ENCODE assay signal across 1 cellular context in the genomic region with DNA sequence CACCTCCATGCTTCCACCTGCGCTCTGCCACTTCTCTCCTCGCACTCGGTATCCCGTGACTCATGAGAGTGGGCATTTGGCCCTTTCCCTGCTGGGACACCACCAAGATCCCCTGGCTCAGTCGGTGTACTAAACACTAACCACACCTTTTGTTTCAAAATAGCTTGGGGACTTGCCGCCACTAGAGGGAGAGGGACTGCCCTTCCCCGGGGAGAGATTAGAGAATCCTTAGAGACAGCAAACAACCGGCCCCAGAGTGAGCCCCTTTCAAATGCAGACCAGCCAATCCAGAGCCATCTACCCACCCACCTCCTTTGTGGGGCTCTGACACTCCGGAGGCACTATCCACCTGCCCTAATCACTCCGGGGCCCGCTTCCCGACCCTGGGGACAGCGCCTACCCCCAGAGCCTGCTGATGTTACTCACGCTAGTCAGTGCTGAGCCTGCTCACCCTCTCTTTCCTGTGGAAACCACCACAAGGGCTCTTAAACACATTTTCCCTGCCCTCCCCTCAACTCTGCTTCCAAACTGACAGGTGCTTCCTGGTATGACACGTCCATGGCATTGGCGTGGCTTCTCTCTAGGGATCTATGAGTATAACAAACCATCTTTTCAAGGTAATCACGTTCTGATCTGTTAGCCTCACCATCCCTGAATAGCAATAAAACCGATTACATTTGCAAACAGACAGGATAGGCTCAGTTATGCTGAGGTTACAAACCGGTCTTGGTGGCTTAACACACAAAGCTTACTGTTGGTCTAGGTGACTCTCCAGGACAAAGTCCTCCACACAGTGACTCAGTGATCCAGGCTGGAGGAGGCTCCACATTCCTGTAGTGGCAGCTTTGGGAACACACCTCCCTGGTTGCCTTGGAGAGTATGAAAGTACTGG.
TF ChIP-seq lines count a peak whose summit lies in the region.

No MANE protein-coding gene starts in this region.

TF ChIP-seq in HepG2, 621 proteins besides CTCF, POLR2A, EP300 and RAD21 (continued from another document and continues in another):
- TF ChIP-seq, protein P1, sequence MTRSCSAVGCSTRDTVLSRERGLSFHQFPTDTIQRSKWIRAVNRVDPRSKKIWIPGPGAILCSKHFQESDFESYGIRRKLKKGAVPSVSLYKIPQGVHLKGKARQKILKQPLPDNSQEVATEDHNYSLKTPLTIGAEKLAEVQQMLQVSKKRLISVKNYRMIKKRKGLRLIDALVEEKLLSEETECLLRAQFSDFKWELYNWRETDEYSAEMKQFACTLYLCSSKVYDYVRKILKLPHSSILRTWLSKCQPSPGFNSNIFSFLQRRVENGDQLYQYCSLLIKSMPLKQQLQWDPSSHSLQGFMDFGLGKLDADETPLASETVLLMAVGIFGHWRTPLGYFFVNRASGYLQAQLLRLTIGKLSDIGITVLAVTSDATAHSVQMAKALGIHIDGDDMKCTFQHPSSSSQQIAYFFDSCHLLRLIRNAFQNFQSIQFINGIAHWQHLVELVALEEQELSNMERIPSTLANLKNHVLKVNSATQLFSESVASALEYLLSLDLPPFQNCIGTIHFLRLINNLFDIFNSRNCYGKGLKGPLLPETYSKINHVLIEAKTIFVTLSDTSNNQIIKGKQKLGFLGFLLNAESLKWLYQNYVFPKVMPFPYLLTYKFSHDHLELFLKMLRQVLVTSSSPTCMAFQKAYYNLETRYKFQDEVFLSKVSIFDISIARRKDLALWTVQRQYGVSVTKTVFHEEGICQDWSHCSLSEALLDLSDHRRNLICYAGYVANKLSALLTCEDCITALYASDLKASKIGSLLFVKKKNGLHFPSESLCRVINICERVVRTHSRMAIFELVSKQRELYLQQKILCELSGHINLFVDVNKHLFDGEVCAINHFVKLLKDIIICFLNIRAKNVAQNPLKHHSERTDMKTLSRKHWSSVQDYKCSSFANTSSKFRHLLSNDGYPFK (CRISPR knock-in tag; IDR thresholded peaks at IDR 0.05; ENCODE audit: borderline replicate concordance) = no peak
- peak; percentile 23; the same call in 1 of the 2 replicates for TF ChIP-seq REPIN1 (CRISPR knock-in tag; IDR thresholded peaks at IDR 0.05; ENCODE audit: borderline replicate concordance, low read depth)
- no peak for TF ChIP-seq ZBTB7B (CRISPR knock-in tag; IDR thresholded peaks at IDR 0.05)
- peak; percentile 62 to 72 for TF ChIP-seq MAFK (conservative IDR thresholded peaks at IDR 0.05 in 1 of 2, IDR thresholded peaks at IDR 0.05 in 1 of 2; ENCODE audit: low read length in 2 of 2)
- TF ChIP-seq, protein P2, sequence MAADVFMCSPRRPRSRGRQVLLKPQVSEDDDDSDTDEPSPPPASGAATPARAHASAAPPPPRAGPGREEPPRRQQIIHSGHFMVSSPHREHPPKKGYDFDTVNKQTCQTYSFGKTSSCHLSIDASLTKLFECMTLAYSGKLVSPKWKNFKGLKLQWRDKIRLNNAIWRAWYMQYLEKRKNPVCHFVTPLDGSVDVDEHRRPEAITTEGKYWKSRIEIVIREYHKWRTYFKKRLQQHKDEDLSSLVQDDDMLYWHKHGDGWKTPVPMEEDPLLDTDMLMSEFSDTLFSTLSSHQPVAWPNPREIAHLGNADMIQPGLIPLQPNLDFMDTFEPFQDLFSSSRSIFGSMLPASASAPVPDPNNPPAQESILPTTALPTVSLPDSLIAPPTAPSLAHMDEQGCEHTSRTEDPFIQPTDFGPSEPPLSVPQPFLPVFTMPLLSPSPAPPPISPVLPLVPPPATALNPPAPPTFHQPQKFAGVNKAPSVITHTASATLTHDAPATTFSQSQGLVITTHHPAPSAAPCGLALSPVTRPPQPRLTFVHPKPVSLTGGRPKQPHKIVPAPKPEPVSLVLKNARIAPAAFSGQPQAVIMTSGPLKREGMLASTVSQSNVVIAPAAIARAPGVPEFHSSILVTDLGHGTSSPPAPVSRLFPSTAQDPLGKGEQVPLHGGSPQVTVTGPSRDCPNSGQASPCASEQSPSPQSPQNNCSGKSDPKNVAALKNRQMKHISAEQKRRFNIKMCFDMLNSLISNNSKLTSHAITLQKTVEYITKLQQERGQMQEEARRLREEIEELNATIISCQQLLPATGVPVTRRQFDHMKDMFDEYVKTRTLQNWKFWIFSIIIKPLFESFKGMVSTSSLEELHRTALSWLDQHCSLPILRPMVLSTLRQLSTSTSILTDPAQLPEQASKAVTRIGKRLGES (CRISPR knock-in tag; IDR thresholded peaks at IDR 0.05; ENCODE audit: borderline replicate concordance) = no peak
- TF ChIP-seq, protein P3, sequence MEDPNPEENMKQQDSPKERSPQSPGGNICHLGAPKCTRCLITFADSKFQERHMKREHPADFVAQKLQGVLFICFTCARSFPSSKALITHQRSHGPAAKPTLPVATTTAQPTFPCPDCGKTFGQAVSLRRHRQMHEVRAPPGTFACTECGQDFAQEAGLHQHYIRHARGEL (CRISPR knock-in tag; IDR thresholded peaks at IDR 0.05) = no peak
- peak; percentile 76 for TF ChIP-seq XRCC5 (optimal IDR thresholded peaks at IDR 0.05; ENCODE audit: low read length)
- no peak for TF ChIP-seq ZNF570 (CRISPR knock-in tag; IDR thresholded peaks at IDR 0.05; ENCODE audit: borderline replicate concordance)
- TF ChIP-seq ZNF382 (CRISPR knock-in tag; IDR thresholded peaks at IDR 0.05; ENCODE audit: borderline replicate concordance) = no peak
- TF ChIP-seq, protein P4, sequence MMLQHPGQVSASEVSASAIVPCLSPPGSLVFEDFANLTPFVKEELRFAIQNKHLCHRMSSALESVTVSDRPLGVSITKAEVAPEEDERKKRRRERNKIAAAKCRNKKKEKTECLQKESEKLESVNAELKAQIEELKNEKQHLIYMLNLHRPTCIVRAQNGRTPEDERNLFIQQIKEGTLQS (CRISPR knock-in tag; IDR thresholded peaks at IDR 0.05) = 0 out of 2 replicates have a peak, but pooled peaks have one; percentile 52
- TF ChIP-seq, protein P5, sequence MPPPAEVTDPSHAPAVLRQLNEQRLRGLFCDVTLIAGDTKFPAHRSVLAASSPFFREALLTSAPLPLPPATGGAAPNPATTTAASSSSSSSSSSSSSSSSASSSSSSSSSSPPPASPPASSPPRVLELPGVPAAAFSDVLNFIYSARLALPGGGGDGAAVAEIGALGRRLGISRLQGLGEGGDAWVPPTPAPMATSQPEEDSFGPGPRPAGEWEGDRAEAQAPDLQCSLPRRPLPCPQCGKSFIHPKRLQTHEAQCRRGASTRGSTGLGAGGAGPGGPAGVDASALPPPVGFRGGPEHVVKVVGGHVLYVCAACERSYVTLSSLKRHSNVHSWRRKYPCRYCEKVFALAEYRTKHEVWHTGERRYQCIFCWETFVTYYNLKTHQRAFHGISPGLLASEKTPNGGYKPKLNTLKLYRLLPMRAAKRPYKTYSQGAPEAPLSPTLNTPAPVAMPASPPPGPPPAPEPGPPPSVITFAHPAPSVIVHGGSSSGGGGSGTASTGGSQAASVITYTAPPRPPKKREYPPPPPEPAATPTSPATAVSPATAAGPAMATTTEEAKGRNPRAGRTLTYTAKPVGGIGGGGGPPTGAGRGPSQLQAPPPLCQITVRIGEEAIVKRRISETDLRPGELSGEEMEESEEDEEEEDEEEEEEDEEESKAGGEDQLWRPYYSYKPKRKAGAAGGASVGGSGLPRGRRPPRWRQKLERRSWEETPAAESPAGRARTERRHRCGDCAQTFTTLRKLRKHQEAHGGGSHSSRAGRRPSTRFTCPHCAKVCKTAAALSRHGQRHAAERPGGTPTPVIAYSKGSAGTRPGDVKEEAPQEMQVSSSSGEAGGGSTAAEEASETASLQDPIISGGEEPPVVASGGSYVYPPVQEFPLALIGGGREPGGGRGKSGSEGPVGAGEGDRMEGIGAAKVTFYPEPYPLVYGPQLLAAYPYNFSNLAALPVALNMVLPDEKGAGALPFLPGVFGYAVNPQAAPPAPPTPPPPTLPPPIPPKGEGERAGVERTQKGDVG (CRISPR knock-in tag; IDR thresholded peaks at IDR 0.05; ENCODE audit: borderline replicate concordance) = no peak
- TF ChIP-seq, protein P6, sequence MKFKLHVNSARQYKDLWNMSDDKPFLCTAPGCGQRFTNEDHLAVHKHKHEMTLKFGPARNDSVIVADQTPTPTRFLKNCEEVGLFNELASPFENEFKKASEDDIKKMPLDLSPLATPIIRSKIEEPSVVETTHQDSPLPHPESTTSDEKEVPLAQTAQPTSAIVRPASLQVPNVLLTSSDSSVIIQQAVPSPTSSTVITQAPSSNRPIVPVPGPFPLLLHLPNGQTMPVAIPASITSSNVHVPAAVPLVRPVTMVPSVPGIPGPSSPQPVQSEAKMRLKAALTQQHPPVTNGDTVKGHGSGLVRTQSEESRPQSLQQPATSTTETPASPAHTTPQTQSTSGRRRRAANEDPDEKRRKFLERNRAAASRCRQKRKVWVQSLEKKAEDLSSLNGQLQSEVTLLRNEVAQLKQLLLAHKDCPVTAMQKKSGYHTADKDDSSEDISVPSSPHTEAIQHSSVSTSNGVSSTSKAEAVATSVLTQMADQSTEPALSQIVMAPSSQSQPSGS (CRISPR knock-in tag; IDR thresholded peaks at IDR 0.05) = peak; percentile 25; the same call in 1 of the 2 replicates
- TF ChIP-seq IKZF1 (IDR thresholded peaks at IDR 0.05) = no peak
- TF ChIP-seq, protein P7, sequence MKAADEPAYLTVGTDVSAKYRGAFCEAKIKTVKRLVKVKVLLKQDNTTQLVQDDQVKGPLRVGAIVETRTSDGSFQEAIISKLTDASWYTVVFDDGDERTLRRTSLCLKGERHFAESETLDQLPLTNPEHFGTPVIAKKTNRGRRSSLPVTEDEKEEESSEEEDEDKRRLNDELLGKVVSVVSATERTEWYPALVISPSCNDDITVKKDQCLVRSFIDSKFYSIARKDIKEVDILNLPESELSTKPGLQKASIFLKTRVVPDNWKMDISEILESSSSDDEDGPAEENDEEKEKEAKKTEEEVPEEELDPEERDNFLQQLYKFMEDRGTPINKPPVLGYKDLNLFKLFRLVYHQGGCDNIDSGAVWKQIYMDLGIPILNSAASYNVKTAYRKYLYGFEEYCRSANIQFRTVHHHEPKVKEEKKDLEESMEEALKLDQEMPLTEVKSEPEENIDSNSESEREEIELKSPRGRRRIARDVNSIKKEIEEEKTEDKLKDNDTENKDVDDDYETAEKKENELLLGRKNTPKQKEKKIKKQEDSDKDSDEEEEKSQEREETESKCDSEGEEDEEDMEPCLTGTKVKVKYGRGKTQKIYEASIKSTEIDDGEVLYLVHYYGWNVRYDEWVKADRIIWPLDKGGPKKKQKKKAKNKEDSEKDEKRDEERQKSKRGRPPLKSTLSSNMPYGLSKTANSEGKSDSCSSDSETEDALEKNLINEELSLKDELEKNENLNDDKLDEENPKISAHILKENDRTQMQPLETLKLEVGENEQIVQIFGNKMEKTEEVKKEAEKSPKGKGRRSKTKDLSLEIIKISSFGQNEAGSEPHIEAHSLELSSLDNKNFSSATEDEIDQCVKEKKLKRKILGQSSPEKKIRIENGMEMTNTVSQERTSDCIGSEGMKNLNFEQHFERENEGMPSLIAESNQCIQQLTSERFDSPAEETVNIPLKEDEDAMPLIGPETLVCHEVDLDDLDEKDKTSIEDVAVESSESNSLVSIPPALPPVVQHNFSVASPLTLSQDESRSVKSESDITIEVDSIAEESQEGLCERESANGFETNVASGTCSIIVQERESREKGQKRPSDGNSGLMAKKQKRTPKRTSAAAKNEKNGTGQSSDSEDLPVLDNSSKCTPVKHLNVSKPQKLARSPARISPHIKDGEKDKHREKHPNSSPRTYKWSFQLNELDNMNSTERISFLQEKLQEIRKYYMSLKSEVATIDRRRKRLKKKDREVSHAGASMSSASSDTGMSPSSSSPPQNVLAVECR (CRISPR knock-in tag; IDR thresholded peaks at IDR 0.05; ENCODE audit: borderline replicate concordance) = peak; percentile 44; the same call in 1 of the 2 replicates
- TF ChIP-seq ZNF724P (CRISPR knock-in tag; IDR thresholded peaks at IDR 0.05; ENCODE audit: borderline replicate concordance) = 0 out of 2 replicates have a peak, but pooled peaks have one; percentile 25
- no peak for TF ChIP-seq KAT2B (IDR thresholded peaks at IDR 0.05; ENCODE audit: borderline replicate concordance, low read depth, low read length)
- TF ChIP-seq MAF1 (CRISPR knock-in tag; IDR thresholded peaks at IDR 0.05; ENCODE audit: borderline replicate concordance) = no peak
- TF ChIP-seq TEAD3 (CRISPR knock-in tag; optimal IDR thresholded peaks at IDR 0.05; ENCODE audit: borderline replicate concordance) = peak; percentile 75
- 0 out of 2 replicates have a peak, but pooled peaks have one; percentile 12 for TF ChIP-seq ZNF292 (CRISPR knock-in tag; IDR thresholded peaks at IDR 0.05; ENCODE audit: borderline replicate concordance, low read depth)
- TF ChIP-seq, protein P8, sequence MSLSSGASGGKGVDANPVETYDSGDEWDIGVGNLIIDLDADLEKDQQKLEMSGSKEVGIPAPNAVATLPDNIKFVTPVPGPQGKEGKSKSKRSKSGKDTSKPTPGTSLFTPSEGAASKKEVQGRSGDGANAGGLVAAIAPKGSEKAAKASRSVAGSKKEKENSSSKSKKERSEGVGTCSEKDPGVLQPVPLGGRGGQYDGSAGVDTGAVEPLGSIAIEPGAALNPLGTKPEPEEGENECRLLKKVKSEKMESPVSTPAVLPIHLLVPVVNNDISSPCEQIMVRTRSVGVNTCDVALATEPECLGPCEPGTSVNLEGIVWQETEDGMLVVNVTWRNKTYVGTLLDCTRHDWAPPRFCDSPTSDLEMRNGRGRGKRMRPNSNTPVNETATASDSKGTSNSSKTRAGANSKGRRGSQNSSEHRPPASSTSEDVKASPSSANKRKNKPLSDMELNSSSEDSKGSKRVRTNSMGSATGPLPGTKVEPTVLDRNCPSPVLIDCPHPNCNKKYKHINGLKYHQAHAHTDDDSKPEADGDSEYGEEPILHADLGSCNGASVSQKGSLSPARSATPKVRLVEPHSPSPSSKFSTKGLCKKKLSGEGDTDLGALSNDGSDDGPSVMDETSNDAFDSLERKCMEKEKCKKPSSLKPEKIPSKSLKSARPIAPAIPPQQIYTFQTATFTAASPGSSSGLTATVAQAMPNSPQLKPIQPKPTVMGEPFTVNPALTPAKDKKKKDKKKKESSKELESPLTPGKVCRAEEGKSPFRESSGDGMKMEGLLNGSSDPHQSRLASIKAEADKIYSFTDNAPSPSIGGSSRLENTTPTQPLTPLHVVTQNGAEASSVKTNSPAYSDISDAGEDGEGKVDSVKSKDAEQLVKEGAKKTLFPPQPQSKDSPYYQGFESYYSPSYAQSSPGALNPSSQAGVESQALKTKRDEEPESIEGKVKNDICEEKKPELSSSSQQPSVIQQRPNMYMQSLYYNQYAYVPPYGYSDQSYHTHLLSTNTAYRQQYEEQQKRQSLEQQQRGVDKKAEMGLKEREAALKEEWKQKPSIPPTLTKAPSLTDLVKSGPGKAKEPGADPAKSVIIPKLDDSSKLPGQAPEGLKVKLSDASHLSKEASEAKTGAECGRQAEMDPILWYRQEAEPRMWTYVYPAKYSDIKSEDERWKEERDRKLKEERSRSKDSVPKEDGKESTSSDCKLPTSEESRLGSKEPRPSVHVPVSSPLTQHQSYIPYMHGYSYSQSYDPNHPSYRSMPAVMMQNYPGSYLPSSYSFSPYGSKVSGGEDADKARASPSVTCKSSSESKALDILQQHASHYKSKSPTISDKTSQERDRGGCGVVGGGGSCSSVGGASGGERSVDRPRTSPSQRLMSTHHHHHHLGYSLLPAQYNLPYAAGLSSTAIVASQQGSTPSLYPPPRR (CRISPR knock-in tag; IDR thresholded peaks at IDR 0.05; ENCODE audit: borderline replicate concordance) = 0 out of 2 replicates have a peak, but pooled peaks have one; percentile 37
- TF ChIP-seq SCMH1 (CRISPR knock-in tag; IDR thresholded peaks at IDR 0.05; ENCODE audit: borderline replicate concordance) = no peak
- TF ChIP-seq, protein P9, sequence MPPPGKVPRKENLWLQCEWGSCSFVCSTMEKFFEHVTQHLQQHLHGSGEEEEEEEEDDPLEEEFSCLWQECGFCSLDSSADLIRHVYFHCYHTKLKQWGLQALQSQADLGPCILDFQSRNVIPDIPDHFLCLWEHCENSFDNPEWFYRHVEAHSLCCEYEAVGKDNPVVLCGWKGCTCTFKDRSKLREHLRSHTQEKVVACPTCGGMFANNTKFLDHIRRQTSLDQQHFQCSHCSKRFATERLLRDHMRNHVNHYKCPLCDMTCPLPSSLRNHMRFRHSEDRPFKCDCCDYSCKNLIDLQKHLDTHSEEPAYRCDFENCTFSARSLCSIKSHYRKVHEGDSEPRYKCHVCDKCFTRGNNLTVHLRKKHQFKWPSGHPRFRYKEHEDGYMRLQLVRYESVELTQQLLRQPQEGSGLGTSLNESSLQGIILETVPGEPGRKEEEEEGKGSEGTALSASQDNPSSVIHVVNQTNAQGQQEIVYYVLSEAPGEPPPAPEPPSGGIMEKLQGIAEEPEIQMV (CRISPR knock-in tag; IDR thresholded peaks at IDR 0.05; ENCODE audit: low read depth) = no peak
- no peak for TF ChIP-seq ZMAT3 (CRISPR knock-in tag; conservative IDR thresholded peaks at IDR 0.05)
- TF ChIP-seq ZNF263 (CRISPR knock-in tag; IDR thresholded peaks at IDR 0.05) = peak; percentile 35; the same call in 1 of the 2 replicates
